In the genomic region with DNA sequence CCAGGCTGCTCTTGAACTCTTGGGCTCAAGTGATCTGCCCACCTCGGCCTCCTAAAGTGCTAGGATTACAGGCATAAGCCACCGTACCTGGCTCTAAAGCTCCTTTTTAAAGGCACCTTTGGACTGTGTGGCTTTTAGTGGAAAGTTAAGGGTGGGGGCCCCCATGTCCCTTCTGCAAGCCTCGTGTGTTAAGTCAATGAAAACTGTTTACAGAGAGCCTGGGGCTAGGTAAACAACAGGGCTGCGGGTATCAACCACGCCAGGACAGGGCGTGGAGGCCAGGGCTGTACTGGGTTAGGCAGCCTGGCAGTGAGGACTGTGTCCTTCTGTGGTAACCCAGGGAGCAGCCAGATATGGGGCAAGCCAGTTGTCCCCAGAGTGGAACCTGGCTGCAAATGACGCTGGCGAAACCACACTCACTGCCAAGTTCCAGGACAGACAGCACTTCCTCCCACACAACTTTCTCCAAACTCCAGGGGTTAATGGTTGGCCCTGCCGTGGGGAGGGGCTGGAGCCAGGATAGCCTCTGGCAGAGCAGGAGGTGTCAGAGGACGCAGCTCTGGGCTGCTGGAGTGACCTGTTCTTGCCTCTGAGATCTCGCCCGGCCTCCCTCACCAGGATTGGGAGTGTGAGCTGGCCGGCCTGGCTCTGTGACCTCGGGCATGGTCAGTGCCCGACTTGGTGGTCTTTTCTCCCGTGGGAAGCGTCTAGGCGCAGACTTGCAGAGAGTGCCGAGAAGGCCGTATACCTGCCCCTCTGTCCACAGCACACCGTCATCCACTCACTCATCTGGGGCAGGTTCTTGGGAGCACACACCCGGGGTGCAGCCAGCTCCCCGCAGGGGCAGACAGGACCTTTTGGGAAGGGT, we compare ENCODE assay signal across 18 cellular contexts. TPM values are rescaled to one million over a fixed set of nuclear protein-coding genes. Genes with fewer than 3 reads are reported as not detected.
DNase-seq lines count a peak whose midpoint lies in the region; ATAC-seq, FAIRE-seq and TF ChIP-seq lines count a peak whose summit lies in the region.
"Had no signal": no experiment of that assay in that cellular context is flagged by ENCODE, and none has a peak within 500 bp of the region (broad histone marks: within the 10 kb centered on the region; RNA-seq: fewer than 3 reads in every experiment).

No MANE protein-coding gene starts in this region.

- peaks cover 2 to 39% (median 9%) of the 10 kb centered on the region in 4 donors for H3K4me1 Mint-ChIP-seq in CD4-positive, CD25-positive, alpha-beta regulatory T cell
- peaks cover 11 to 70% (median 47%) of the 10 kb centered on the region in 4 donors for H3K4me1 Mint-ChIP-seq in naive thymus-derived CD8-positive, alpha-beta T cell

- peak overlapping the region in 1 of 3 donors; percentile 25 for H3K27ac Mint-ChIP-seq in CD4-positive, CD25-positive, alpha-beta regulatory T cell
- peak overlapping the region in 9 of 10 donors; percentile 20 to 96 (median 73) for H3K27ac Mint-ChIP-seq in naive thymus-derived CD8-positive, alpha-beta T cell
- H3K27ac Mint-ChIP-seq: activated T-cell treated with anti-CD3 and anti-CD28 coated beads, Interleukin-2, amount 50 U/mL, for 72 hours; stimulated activated naive CD8-positive, alpha-beta T cell treated with anti-CD3 and anti-CD28 coated beads, Interleukin-15, Interleukin-2, amounts not matched to agents 100 ng/mL and 50 ng/mL, for 24 hours had no signal

- FAIRE-seq in H54 (lab: Jason Lieb, UNC): no peak

- 65 to 74% methylated on average over 23 of the region's 23 CpGs for WGBS in heart right ventricle, 2 donors
- WGBS in testis, 2 donors: 67 to 71% methylated on average over 13 to 23 of the region's 23 CpGs

- no peaks in the 10 kb centered on the region for H3K36me3 ChIP-seq in CD4-positive, CD25-positive, alpha-beta regulatory T cell (ENCODE audit: control insufficient read depth, insufficient read depth, low read length)
- H3K36me3 ChIP-seq in KOPT-K1 (ENCODE audit: insufficient read depth, low read length) (0 out of 2 replicates have a peak, but pooled peaks cover under 1% of the 10 kb centered on the region), heart right ventricle (peaks cover 0 to 4% (median 0%) of the 10 kb centered on the region in 9 donors), testis (ENCODE audit: low read depth, missing control alignments) (no peaks in the 10 kb centered on the region)

- TF ChIP-seq CTCF in heart right ventricle (IDR thresholded peaks at IDR 0.05) (no peak), testis (IDR thresholded peaks at IDR 0.05) (no peak)

- no peak for TF ChIP-seq POLR2A in H54 (IDR thresholded peaks at IDR 0.05; ENCODE audit: low read depth, low read length)
- no peak for TF ChIP-seq POLR2A in testis (IDR thresholded peaks at IDR 0.05)

- no peak for DNase-seq in CD4-positive, CD25-positive, alpha-beta regulatory T cell
- DNase-seq in heart right ventricle: peak in 1 of 2 donors; percentile 29
- peak in 1 of 10 donors; percentile 45 for DNase-seq in naive thymus-derived CD8-positive, alpha-beta T cell
- DNase-seq in H54 (ENCODE audit: insufficient read length, low spot score): no peak
- no peak for DNase-seq in testis
- DNase-seq in activated naive CD4-positive, alpha-beta T cell treated with anti-CD3 and anti-CD28 coated beads, Interleukin-2, amount 50 U/mL, for 16 hours: no peak
- DNase-seq: activated CD4-positive, alpha-beta T cell treated with anti-CD3 and anti-CD28 coated beads for 48 hours; activated T-cell treated with anti-CD3 and anti-CD28 coated beads, Interleukin-2, amount 50 U/mL, for 72 hours; effector CD4-positive, alpha-beta T cell; foreskin melanocyte; kidney glomerular epithelial cell; NCI-H2081 treated with DMSO at 0.1 percent for 48 hours; NK-92 treated with Interleukin-12 subunit alpha and Interleukin-12 subunit beta, amount 100 ng/mL, for 24 hours had no signal

- peak overlapping the region in 1 of 4 donors; percentile 73 for H3K4me3 Mint-ChIP-seq in CD4-positive, CD25-positive, alpha-beta regulatory T cell
- H3K4me3 Mint-ChIP-seq in naive thymus-derived CD8-positive, alpha-beta T cell: peak overlapping the region in 3 of 10 donors; percentile 19 to 90 (median 24)

- H3K36me3 Mint-ChIP-seq in CD4-positive, CD25-positive, alpha-beta regulatory T cell: no peaks in the 10 kb centered on the region
- peaks cover 0 to 5% (median 0%) of the 10 kb centered on the region in 3 donors for H3K36me3 Mint-ChIP-seq in naive thymus-derived CD8-positive, alpha-beta T cell

- peak overlapping the region; percentile 33 for H3K27ac ChIP-seq in CD4-positive, CD25-positive, alpha-beta regulatory T cell (ENCODE audit: insufficient read depth, low read length, poor library complexity, severe bottlenecking)
- H3K27ac ChIP-seq in KOPT-K1 (ENCODE audit: low read depth, low read length, poor library complexity, severe bottlenecking): peak overlapping the region; percentile 87
- peak overlapping the region in 6 of 10 donors; percentile 25 to 60 (median 47) for H3K27ac ChIP-seq in heart right ventricle
- no peak overlapping the region for H3K27ac ChIP-seq in testis

- H3K27me3 ChIP-seq in CD4-positive, CD25-positive, alpha-beta regulatory T cell (ENCODE audit: control insufficient read depth, insufficient read depth, low read length): no peaks in the 10 kb centered on the region
- H3K27me3 ChIP-seq in heart right ventricle (no peaks in the 10 kb centered on the region), testis (no peaks in the 10 kb centered on the region)

- intact Hi-C loops in heart right ventricle (cut with DNase I) (loop anchor here in 1 of 10 donors (10.0 kb wide), 1 partner anchor 49 kb away; the partner anchor contains the start of gene BHLHE23), testis (cut with DNase I; ENCODE audit: low total_unique reads) (no loop called here)

- H3K4me1 ChIP-seq in CD4-positive, CD25-positive, alpha-beta regulatory T cell (ENCODE audit: control insufficient read depth, insufficient read depth, low read length, poor library complexity, severe bottlenecking): peaks cover 38% of the 10 kb centered on the region
- peaks cover 15 to 39% (median 26%) of the 10 kb centered on the region in 9 donors for H3K4me1 ChIP-seq in heart right ventricle
- H3K4me1 ChIP-seq in testis: peaks cover 30% of the 10 kb centered on the region

- no peaks in the 10 kb centered on the region for H3K9me3 Mint-ChIP-seq in CD4-positive, CD25-positive, alpha-beta regulatory T cell
- no peaks in the 10 kb centered on the region for H3K9me3 Mint-ChIP-seq in naive thymus-derived CD8-positive, alpha-beta T cell
- H3K9me3 Mint-ChIP-seq: activated T-cell treated with anti-CD3 and anti-CD28 coated beads, Interleukin-2, amount 50 U/mL, for 72 hours; stimulated activated naive CD8-positive, alpha-beta T cell treated with anti-CD3 and anti-CD28 coated beads, Interleukin-15, Interleukin-2, amounts not matched to agents 100 ng/mL and 50 ng/mL, for 24 hours had no signal

- H3K9me3 ChIP-seq in CD4-positive, CD25-positive, alpha-beta regulatory T cell (ENCODE audit: control insufficient read depth in 2 of 2, low read length in 2 of 2): no peaks in the 10 kb centered on the region
- H3K9me3 ChIP-seq in KOPT-K1 (ENCODE audit: insufficient read depth, low read length, poor library complexity, severe bottlenecking) (no peaks in the 10 kb centered on the region), heart right ventricle (no peaks in the 10 kb centered on the region), testis (no peaks in the 10 kb centered on the region)

- POLR2A ChIA-PET in naive thymus-derived CD8-positive, alpha-beta T cell (lab: Charles Lee): interaction anchor here (1.3 to 4.6 kb wide), 8 partner anchors 8 to 94 kb away, joined by 4 to 90 read pairs (median 14); partner anchors contain the start of genes DIDO1, GID8 and TCFL5

- H3K4me3 ChIP-seq in CD4-positive, CD25-positive, alpha-beta regulatory T cell (ENCODE audit: low read depth, low read length): no peak overlapping the region
- H3K4me3 ChIP-seq in heart right ventricle: no peak overlapping the region
- H3K4me3 ChIP-seq in testis: no peak overlapping the region

- no peaks in the 10 kb centered on the region for H3K27me3 Mint-ChIP-seq in CD4-positive, CD25-positive, alpha-beta regulatory T cell
- no peaks in the 10 kb centered on the region for H3K27me3 Mint-ChIP-seq in naive thymus-derived CD8-positive, alpha-beta T cell
- H3K27me3 Mint-ChIP-seq: stimulated activated naive CD8-positive, alpha-beta T cell treated with anti-CD3 and anti-CD28 coated beads, Interleukin-15, Interleukin-2, amounts not matched to agents 100 ng/mL and 50 ng/mL, for 24 hours had no signal

- no peak for ATAC-seq in CD4-positive, CD25-positive, alpha-beta regulatory T cell (ENCODE audit: low read depth in 2 of 2)
- ATAC-seq in heart right ventricle: peak in 6 of 8 donors; percentile 10 to 68 (median 58)
- ATAC-seq in naive thymus-derived CD8-positive, alpha-beta T cell: no peak
- no peak for ATAC-seq in GM19328 (IDR thresholded peaks at IDR 0.05; ENCODE audit: unreplicated experiment)
- ATAC-seq: activated T-cell treated with anti-CD3 and anti-CD28 coated beads, Interleukin-2, amount 50 U/mL, for 72 hours had no signal

RNA-seq across cellular contexts. Expression of gene SLC17A9, which starts 3.2 kb away (rescaled TPM):
- total RNA-seq in CD4-positive, CD25-positive, alpha-beta regulatory T cell: 4.1 TPM
- under 1 TPM in 3 of 4 donors, not detected in 1; 0.06 to 0.34 (median 0.32) TPM for polyA plus RNA-seq in CD4-positive, CD25-positive, alpha-beta regulatory T cell
- total RNA-seq in heart right ventricle (1 to 10 TPM in 4 of 10 donors, under 1 TPM in 6; 0.19 to 3.6 (median 0.62) TPM), testis (1 to 10 TPM; 2.9 to 3.2 TPM)
- polyA plus RNA-seq in heart right ventricle (1 to 10 TPM; 2.3 to 8.3 TPM), testis (ENCODE audit: insufficient read depth, low read depth, low replicate concordance) (2.1 TPM)
- 10 to 100 TPM; 11.3 TPM for total RNA-seq in naive thymus-derived CD8-positive, alpha-beta T cell
- 1 to 10 TPM; 1.2 to 2.0 (median 1.5) TPM for polyA plus RNA-seq in naive thymus-derived CD8-positive, alpha-beta T cell
- total RNA-seq: osteocyte had no signal

RNA-seq across cellular contexts. Expression of gene GID8, which starts 17.8 kb away (rescaled TPM):
- total RNA-seq in CD4-positive, CD25-positive, alpha-beta regulatory T cell: 31.9 TPM
- polyA plus RNA-seq in CD4-positive, CD25-positive, alpha-beta regulatory T cell: 10 to 100 TPM; 15.5 to 19.9 (median 17.0) TPM
- total RNA-seq in heart right ventricle: 10 to 100 TPM; 13.7 to 19.9 (median 16.7) TPM
- 10 to 100 TPM in 1 of 2 donors, 1 to 10 TPM in 1; 7.0 to 10.2 TPM for polyA plus RNA-seq in heart right ventricle
- 10 to 100 TPM; 57.7 to 61.2 TPM for total RNA-seq in naive thymus-derived CD8-positive, alpha-beta T cell
- 10 to 100 TPM; 20.2 to 24.4 (median 21.1) TPM for polyA plus RNA-seq in naive thymus-derived CD8-positive, alpha-beta T cell
- total RNA-seq in testis: 10 to 100 TPM; 41.9 to 42.6 TPM
- 27.3 TPM for polyA plus RNA-seq in testis (ENCODE audit: insufficient read depth, low read depth, low replicate concordance)

RNA-seq across cellular contexts. Expression of gene DIDO1, which starts 29.4 kb away (rescaled TPM):
- 80.8 TPM for total RNA-seq in CD4-positive, CD25-positive, alpha-beta regulatory T cell
- 10 to 100 TPM; 30.9 to 47.8 (median 38.2) TPM for polyA plus RNA-seq in CD4-positive, CD25-positive, alpha-beta regulatory T cell
- total RNA-seq in heart right ventricle (10 to 100 TPM; 31.4 to 44.6 (median 37.6) TPM), testis (10 to 100 TPM; 98.6 to 99.7 TPM)
- polyA plus RNA-seq in heart right ventricle (10 to 100 TPM; 16.0 to 21.9 TPM), testis (ENCODE audit: insufficient read depth, low read depth, low replicate concordance) (50.5 TPM)
- total RNA-seq in naive thymus-derived CD8-positive, alpha-beta T cell: 100 to 1,000 TPM; 125 to 132 TPM
- 10 to 100 TPM; 26.8 to 45.8 (median 39.7) TPM for polyA plus RNA-seq in naive thymus-derived CD8-positive, alpha-beta T cell

RNA-seq across cellular contexts. Expression of gene BHLHE23, which starts 51.0 kb away (rescaled TPM):
- not detected for total RNA-seq in CD4-positive, CD25-positive, alpha-beta regulatory T cell
- not detected for polyA plus RNA-seq in CD4-positive, CD25-positive, alpha-beta regulatory T cell
- not detected for total RNA-seq in heart right ventricle
- polyA plus RNA-seq in heart right ventricle: under 1 TPM in 1 of 2 donors, not detected in 1; 0.03 TPM
- total RNA-seq in naive thymus-derived CD8-positive, alpha-beta T cell: not detected
- not detected for polyA plus RNA-seq in naive thymus-derived CD8-positive, alpha-beta T cell
- 1 to 10 TPM; 5.3 to 6.6 TPM for total RNA-seq in testis
- not detected for polyA plus RNA-seq in testis (ENCODE audit: insufficient read depth, low read depth, low replicate concordance)
- total RNA-seq: activated T-cell treated with anti-CD3 and anti-CD28 coated beads, Interleukin-2, amount 50 U/mL, for 72 hours; G401; osteocyte had no signal

Comparison
In these comparisons a context has a peak if more than half of its experiments do, and no peak if none do; other contexts are left out.
1. ATAC-seq: peak in heart right ventricle (6 of 8); none in CD4-positive, CD25-positive, alpha-beta regulatory T cell (0 of 2), naive thymus-derived CD8-positive, alpha-beta T cell (0 of 2) and GM19328 (single experiment).
2. H3K27ac ChIP-seq: peak in CD4-positive, CD25-positive, alpha-beta regulatory T cell (single experiment), KOPT-K1 (single experiment) and heart right ventricle (6 of 10); none in testis (0 of 2).